Comparison of ENCODE assay signal across 8 cellular contexts in the genomic region with DNA sequence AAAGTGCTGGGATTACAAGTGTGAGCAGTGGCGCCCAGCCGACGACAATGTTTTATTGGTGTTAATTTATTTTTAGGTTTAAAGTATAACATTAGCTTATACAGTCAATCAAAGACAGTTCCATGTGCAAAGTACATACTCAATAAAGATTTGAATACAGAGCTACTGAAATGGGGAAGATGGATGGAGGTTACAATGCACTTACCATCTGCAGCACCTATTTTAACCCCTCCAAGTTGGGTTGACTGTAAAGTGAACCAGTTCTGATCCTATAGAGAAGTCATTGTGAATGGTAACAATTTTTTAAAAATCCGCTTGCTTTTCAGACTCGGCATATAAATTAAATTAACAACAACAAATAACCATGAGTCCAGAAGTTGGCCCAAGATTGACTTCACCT. TPM values are rescaled to one million over a fixed set of nuclear protein-coding genes. Genes with fewer than 3 reads are reported as not detected.
A peak's percentile ranks its signal among the peaks of the same experiment; 100 is the strongest.
DNase-seq lines count a peak whose midpoint lies in the region; ATAC-seq and TF ChIP-seq lines count a peak whose summit lies in the region.

No MANE protein-coding gene starts in this region.

- intact Hi-C loops in esophagus squamous epithelium (cut with DNase I) (no loop called here), prostate gland (cut with DNase I) (no loop called here)

- DNase-seq in Peyer's patch (no peak), esophagus squamous epithelium (lab: John Stamatoyannopoulos, UW) (no peak), prostate gland (ENCODE audit: low spot score) (no peak), mesenteric fat pad (ENCODE audit: low spot score) (no peak), NCI-H2107 treated with DMSO at 0.1 percent for 48 hours (lab: John Stamatoyannopoulos, UW; ENCODE audit: unreplicated experiment) (no peak)

- H3K27me3 ChIP-seq in Peyer's patch (no peaks in the 10 kb centered on the region), esophagus squamous epithelium (no peaks in the 10 kb centered on the region), prostate gland (replicated peaks; ENCODE audit: insufficient read depth) (no peaks in the 10 kb centered on the region)

- peak overlapping the region; percentile 73 to 99 (median 88) for H3K4me3 ChIP-seq in Peyer's patch
- peak overlapping the region; percentile 76 to 99 (median 95) for H3K4me3 ChIP-seq in esophagus squamous epithelium
- H3K4me3 ChIP-seq in prostate gland = peak overlapping the region in 1 of 2 donors; percentile 96

- ATAC-seq in GM19035 (IDR thresholded peaks at IDR 0.05; ENCODE audit: unreplicated experiment) = no peak
- no peak for ATAC-seq in GM19395 (IDR thresholded peaks at IDR 0.05; ENCODE audit: unreplicated experiment)

- no peak for TF ChIP-seq POLR2A in Peyer's patch (IDR thresholded peaks at IDR 0.05)
- no peak for TF ChIP-seq POLR2A in esophagus squamous epithelium (IDR thresholded peaks at IDR 0.05)
- no peak for TF ChIP-seq POLR2A in prostate gland (IDR thresholded peaks at IDR 0.05)

- H3K4me1 ChIP-seq in ES-I3 (ENCODE audit: insufficient read depth, low read length) (no peaks in the 10 kb centered on the region; the same call in 1 of the 2 replicates), Peyer's patch (peaks cover 0 to 25% (median 7%) of the 10 kb centered on the region in 4 donors), esophagus squamous epithelium (peaks cover 21 to 48% (median 39%) of the 10 kb centered on the region in 3 donors), prostate gland (replicated peaks) (peaks cover 6% of the 10 kb centered on the region)

- H3K36me3 ChIP-seq in ES-I3 (ENCODE audit: insufficient read depth, low read length) (no peaks in the 10 kb centered on the region), Peyer's patch (no peaks in the 10 kb centered on the region), esophagus squamous epithelium (no peaks in the 10 kb centered on the region), prostate gland (no peaks in the 10 kb centered on the region)

- WGBS in esophagus squamous epithelium, 2 donors = 42 to 63% methylated on average over 5 of the region's 5 CpGs
- 34% methylated on average over 5 of the region's 5 CpGs for WGBS in prostate gland

- no peaks in the 10 kb centered on the region for H3K9me3 ChIP-seq in ES-I3 (ENCODE audit: control insufficient read depth, insufficient read depth, low read length)
- no peaks in the 10 kb centered on the region for H3K9me3 ChIP-seq in Peyer's patch
- no peaks in the 10 kb centered on the region for H3K9me3 ChIP-seq in esophagus squamous epithelium
- no peaks in the 10 kb centered on the region for H3K9me3 ChIP-seq in prostate gland

- TF ChIP-seq CTCF in Peyer's patch (IDR thresholded peaks at IDR 0.05) (no peak), esophagus squamous epithelium (IDR thresholded peaks at IDR 0.05) (no peak), prostate gland (IDR thresholded peaks at IDR 0.05) (no peak)

- H3K27ac ChIP-seq in Peyer's patch = peak overlapping the region; percentile 90 to 99 (median 96)
- peak overlapping the region in 3 of 4 donors; percentile 93 to 99 (median 97) for H3K27ac ChIP-seq in esophagus squamous epithelium
- H3K27ac ChIP-seq in prostate gland = peak overlapping the region; percentile 94 to 95

- H3K9ac ChIP-seq in ES-I3 (ENCODE audit: low read depth, low read length) = peak overlapping the region; percentile 58; the same call in 1 of the 2 replicates

RNA-seq across cellular contexts. Expression of a gene that starts 0.7 kb away (rescaled TPM):
- total RNA-seq in Peyer's patch (10 to 100 TPM; 26.4 to 60.2 (median 35.5) TPM), esophagus squamous epithelium (10 to 100 TPM in 3 of 4 donors, 1 to 10 TPM in 1; 8.5 to 18.3 (median 13.8) TPM), prostate gland (10 to 100 TPM; 16.7 to 53.2 TPM), mesenteric fat pad (28.6 TPM)

RNA-seq across cellular contexts. Expression of a gene that starts 7.7 kb away (rescaled TPM):
- total RNA-seq in Peyer's patch (10 to 100 TPM in 1 of 4 donors, not detected in 3; 10.0 TPM), esophagus squamous epithelium (under 1 TPM in 2 of 4 donors, not detected in 2; 0.57 to 0.99 TPM), prostate gland (1 to 10 TPM; 4.0 to 4.4 TPM), mesenteric fat pad (not detected)

RNA-seq across cellular contexts. Expression of a gene that starts 19.5 kb away (rescaled TPM):
- total RNA-seq in Peyer's patch = 100 to 1,000 TPM in 2 of 4 donors, 10 to 100 TPM in 2; 94.2 to 154 (median 114) TPM
- total RNA-seq in esophagus squamous epithelium = 10 to 100 TPM; 26.5 to 46.9 (median 37.0) TPM
- total RNA-seq in prostate gland = 10 to 100 TPM; 47.3 to 76.5 TPM
- total RNA-seq in mesenteric fat pad = 41.3 TPM

RNA-seq across cellular contexts. Expression of a gene that starts 39.3 kb away (rescaled TPM):
- total RNA-seq in Peyer's patch (1 to 10 TPM; 2.4 to 5.3 (median 3.8) TPM), esophagus squamous epithelium (1 to 10 TPM in 2 of 4 donors, not detected in 2; 1.2 to 1.8 TPM), prostate gland (under 1 TPM in 1 of 2 donors, not detected in 1; 0.85 TPM), mesenteric fat pad (1.3 TPM)

RNA-seq across cellular contexts. Expression of a gene that starts 44.3 kb away (rescaled TPM):
- total RNA-seq in Peyer's patch (100 to 1,000 TPM in 1 of 4 donors, 10 to 100 TPM in 3; 62.0 to 106 (median 79.9) TPM), esophagus squamous epithelium (10 to 100 TPM; 20.7 to 28.4 (median 25.3) TPM), prostate gland (10 to 100 TPM; 29.9 to 42.5 TPM), mesenteric fat pad (53.8 TPM)
